Comparison of ENCODE assay signal across 8 cellular contexts in genomic region chr5:180328296-180329137, GRCh38. TPM values are rescaled to one million over a fixed set of nuclear protein-coding genes. Genes with fewer than 3 reads are reported as not detected.
DNase-seq lines count a peak whose midpoint lies in the region; ATAC-seq and TF ChIP-seq lines count a peak whose summit lies in the region.

No MANE protein-coding gene starts in this region.

- no peak overlapping the region for H3K27ac Mint-ChIP-seq in T-helper 17 cell

- H3K4me1 ChIP-seq in HEK293 (ENCODE audit: control insufficient read depth, insufficient read depth, low read length), result no peaks in the 10 kb centered on the region
- peaks cover 9% of the 10 kb centered on the region for H3K4me1 ChIP-seq in hepatocyte (ENCODE audit: insufficient read depth)
- H3K4me1 ChIP-seq in spleen, result peaks cover 0 to 6% (median 1%) of the 10 kb centered on the region in 6 donors

- H3K27me3 ChIP-seq in hepatocyte, result no peaks in the 10 kb centered on the region
- peaks cover 0 to 21% (median 6%) of the 10 kb centered on the region in 7 donors for H3K27me3 ChIP-seq in spleen (replicated peaks in 1 of 7)

- intact Hi-C loops in spleen (cut with DNase I; ENCODE audit: low total_unique reads), result no loop called here

- no peaks in the 10 kb centered on the region for H3K79me2 ChIP-seq in hepatocyte

- no peak overlapping the region for H3K27ac ChIP-seq in HEK293 (ENCODE audit: extremely low read depth, low read depth, low read length)
- no peak overlapping the region for H3K27ac ChIP-seq in hepatocyte
- no peak overlapping the region for H3K27ac ChIP-seq in spleen

- no peaks in the 10 kb centered on the region for H3K9me2 ChIP-seq in hepatocyte (replicated peaks; ENCODE audit: insufficient read depth)

- DNase-seq in EL (peak; percentile 76), NCI-H128 (lab: John Stamatoyannopoulos, UW; ENCODE audit: unreplicated experiment) (peak; percentile 40), T-helper 17 cell (peak; percentile 69 to 76 (median 75)), amniotic epithelial cell (ENCODE audit: low read depth) (peak; percentile 72), hepatocyte (ENCODE audit: low spot score) (peak; percentile 85), spleen (peak; percentile 95)

- no peaks in the 10 kb centered on the region for H4K20me1 ChIP-seq in hepatocyte (ENCODE audit: insufficient read depth, poor library complexity, severe bottlenecking)

- H3K9me3 ChIP-seq in HEK293 (ENCODE audit: control insufficient read depth, insufficient read depth, low read depth, low read length), result no peaks in the 10 kb centered on the region
- no peaks in the 10 kb centered on the region for H3K9me3 ChIP-seq in T-helper 17 cell (ENCODE audit: control insufficient read depth, low read length, poor library complexity, severe bottlenecking)
- H3K9me3 ChIP-seq in hepatocyte (ENCODE audit: low read depth), result no peaks in the 10 kb centered on the region
- no peaks in the 10 kb centered on the region for H3K9me3 ChIP-seq in spleen

- 81% methylated on average over 31 of the region's 31 CpGs for WGBS in hepatocyte (ENCODE audit: low lambda C conversion rate, missing lambda C conversion rate)
- WGBS in spleen, 5 donors, result 61 to 79% (median 68%) methylated on average over 23 to 31 of the region's 31 CpGs

- no peak overlapping the region for H2AFZ ChIP-seq in hepatocyte

- peaks cover 0 to 67% of the 10 kb centered on the region in 2 experiments; a peak in 2 of 3 replicates for H3K36me3 ChIP-seq in HEK293 (ENCODE audit: control insufficient read depth in 2 of 2, insufficient read depth in 1 of 2, low read length in 2 of 2)
- no peaks in the 10 kb centered on the region for H3K36me3 ChIP-seq in hepatocyte (replicated peaks; ENCODE audit: insufficient read depth, low read depth)
- H3K36me3 ChIP-seq in spleen, result no peaks in the 10 kb centered on the region

- H3K36me3 Mint-ChIP-seq in T-helper 17 cell (ENCODE audit: low read depth), result no peaks in the 10 kb centered on the region

- H3K4me3 ChIP-seq in HEK293 (ENCODE audit: low read depth, low read length) (no peak overlapping the region), hepatocyte (no peak overlapping the region), spleen (no peak overlapping the region)

- no peak overlapping the region for H3K4me2 ChIP-seq in hepatocyte

- TF ChIP-seq CTCF in HEK293 (tag by site-specific recombination; IDR thresholded peaks at IDR 0.05), result peak; percentile 74
- TF ChIP-seq CTCF in hepatocyte (IDR thresholded peaks at IDR 0.05; ENCODE audit: poor library complexity), result peak; percentile 63
- peak; percentile 54 to 89 (median 80) for TF ChIP-seq CTCF in spleen (IDR thresholded peaks at IDR 0.05 in 8 of 11, conservative IDR thresholded peaks at IDR 0.05 in 3 of 11)

- H3K27me3 Mint-ChIP-seq in T-helper 17 cell, result peaks cover 21% of the 10 kb centered on the region

- no peak for TF ChIP-seq POLR2A in spleen (IDR thresholded peaks at IDR 0.05)

- CTCF ChIA-PET in HEK293 (lab: Yijun Ruan, JAX), result interaction anchor here (0.5 to 2.1 kb wide), 49 partner anchors 9 to 1303 kb away, joined by 3 to 39 read pairs (median 4); partner anchors contain the start of gene RASGEF1C

- H3K4me1 Mint-ChIP-seq in T-helper 17 cell, result peaks cover 2% of the 10 kb centered on the region

- ATAC-seq in T-helper 17 cell (peak; percentile 95), HG02623 (IDR thresholded peaks at IDR 0.05; ENCODE audit: unreplicated experiment) (no peak)

- no peak overlapping the region for H3K4me3 Mint-ChIP-seq in T-helper 17 cell

- POLR2A ChIA-PET in HEK293 (lab: Yijun Ruan, JAX), result interaction anchor here (0.8 to 1.4 kb wide), 2 partner anchors 14 to 25 kb away, joined by 3 to 4 read pairs; partner anchors contain the start of gene GFPT2

TF ChIP-seq in HEK293, 187 proteins besides CTCF, POLR2A, EP300 and RAD21 (continues in another document):
- TF ChIP-seq ZNF677 (tag by site-specific recombination; IDR thresholded peaks at IDR 0.05) (no peak), ZNF660 (tag by site-specific recombination; IDR thresholded peaks at IDR 0.05) (peak; percentile 32; the same call in 1 of the 2 replicates), ZFP69B (tag by site-specific recombination; IDR thresholded peaks at IDR 0.05) (no peak), ZNF341 (tag by site-specific recombination; IDR thresholded peaks at IDR 0.05; ENCODE audit: low read depth) (no peak), ZNF146 (tag by site-specific recombination; IDR thresholded peaks at IDR 0.05) (no peak), ZXDB (tag by site-specific recombination; IDR thresholded peaks at IDR 0.05) (peak; percentile 13; the same call in 1 of the 2 replicates), PATZ1 (tag by site-specific recombination; IDR thresholded peaks at IDR 0.05) (no peak), ZNF202 (tag by site-specific recombination; IDR thresholded peaks at IDR 0.05; ENCODE audit: borderline replicate concordance) (no peak), ZBTB8A (tag by site-specific recombination; IDR thresholded peaks at IDR 0.05) (peak; percentile 83), ZNF10 (tag by site-specific recombination; IDR thresholded peaks at IDR 0.05) (0 out of 2 replicates have a peak, but pooled peaks have one; percentile 51), KLF8 (tag by site-specific recombination; IDR thresholded peaks at IDR 0.05) (no peak), MZF1 (tag by site-specific recombination; IDR thresholded peaks at IDR 0.05; ENCODE audit: borderline replicate concordance) (no peak), ZNF23 (tag by site-specific recombination; IDR thresholded peaks at IDR 0.05; ENCODE audit: borderline replicate concordance) (no peak), ZNF521 (tag by site-specific recombination; IDR thresholded peaks at IDR 0.05) (no peak), ZFP37 (tag by site-specific recombination; IDR thresholded peaks at IDR 0.05) (no peak), ZNF155 (tag by site-specific recombination; IDR thresholded peaks at IDR 0.05) (no peak), ZNF654 (tag by site-specific recombination; IDR thresholded peaks at IDR 0.05; ENCODE audit: low read depth) (peak; percentile 68), ZNF174 (tag by site-specific recombination; IDR thresholded peaks at IDR 0.05) (no peak), ZNF274 (IDR thresholded peaks at IDR 0.05; ENCODE audit: low read length) (no peak), ZNF274 (tag by site-specific recombination; IDR thresholded peaks at IDR 0.05; ENCODE audit: borderline replicate concordance) (no peak), ZNF518A (tag by site-specific recombination; conservative IDR thresholded peaks at IDR 0.05; ENCODE audit: low read depth) (no peak)

RNA-seq across cellular contexts. Expression of gene GFPT2, which starts 24.6 kb away (rescaled TPM):
- total RNA-seq in T-helper 17 cell (1 to 10 TPM in 1 of 2 donors, under 1 TPM in 1; 0.80 to 2.1 TPM), hepatocyte (15.9 and 25.0 TPM in 2 replicates), spleen (1 to 10 TPM; 1.2 to 4.7 (median 2.0) TPM)
- polyA plus RNA-seq in hepatocyte (44.6 and 46.6 TPM in 2 replicates), spleen (1 to 10 TPM; 1.2 to 1.5 (median 1.5) TPM)

RNA-seq across cellular contexts. Expression of gene MAPK9, which starts 36.6 kb away (rescaled TPM):
- total RNA-seq in T-helper 17 cell (10 to 100 TPM; 24.3 to 25.1 TPM), hepatocyte (31.3 and 39.1 TPM in 2 replicates), spleen (10 to 100 TPM; 30.7 to 38.5 (median 33.4) TPM)
- polyA plus RNA-seq in hepatocyte (17.5 and 17.8 TPM in 2 replicates), spleen (10 to 100 TPM in 2 of 3 donors, 1 to 10 TPM in 1; 8.9 to 13.9 (median 10.3) TPM)

Comparison
In these comparisons a context has a peak if more than half of its experiments do, and no peak if none do; other contexts are left out.
1. DNase-seq: peak in every context shown above with its lines; median percentile 95 in spleen; 85 in hepatocyte; 76 in EL; 75 in T-helper 17 cell; 72 in amniotic epithelial cell; 40 in NCI-H128.